ENCODE assay signal across 1 cellular context in genomic region chr3:101809178-101810022, GRCh38.
TF ChIP-seq lines count a peak whose summit lies in the region.

No MANE protein-coding gene starts in this region.

TF ChIP-seq in HepG2, 621 proteins besides CTCF, POLR2A, EP300 and RAD21 (continued from another document):
- TF ChIP-seq, protein P1, sequence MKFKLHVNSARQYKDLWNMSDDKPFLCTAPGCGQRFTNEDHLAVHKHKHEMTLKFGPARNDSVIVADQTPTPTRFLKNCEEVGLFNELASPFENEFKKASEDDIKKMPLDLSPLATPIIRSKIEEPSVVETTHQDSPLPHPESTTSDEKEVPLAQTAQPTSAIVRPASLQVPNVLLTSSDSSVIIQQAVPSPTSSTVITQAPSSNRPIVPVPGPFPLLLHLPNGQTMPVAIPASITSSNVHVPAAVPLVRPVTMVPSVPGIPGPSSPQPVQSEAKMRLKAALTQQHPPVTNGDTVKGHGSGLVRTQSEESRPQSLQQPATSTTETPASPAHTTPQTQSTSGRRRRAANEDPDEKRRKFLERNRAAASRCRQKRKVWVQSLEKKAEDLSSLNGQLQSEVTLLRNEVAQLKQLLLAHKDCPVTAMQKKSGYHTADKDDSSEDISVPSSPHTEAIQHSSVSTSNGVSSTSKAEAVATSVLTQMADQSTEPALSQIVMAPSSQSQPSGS (CRISPR knock-in tag; IDR thresholded peaks at IDR 0.05): no peak
- TF ChIP-seq PITX1 (CRISPR knock-in tag; IDR thresholded peaks at IDR 0.05) (no peak), ZNF362 (CRISPR knock-in tag; IDR thresholded peaks at IDR 0.05; ENCODE audit: borderline replicate concordance) (peak; percentile 73; the same call in 1 of the 2 replicates), GABPB1 (CRISPR knock-in tag; IDR thresholded peaks at IDR 0.05) (no peak), ZNF629 (CRISPR knock-in tag; conservative IDR thresholded peaks at IDR 0.05) (no peak), SP5 (CRISPR knock-in tag; IDR thresholded peaks at IDR 0.05; ENCODE audit: borderline replicate concordance, low read depth) (no peak), GZF1 (CRISPR knock-in tag; IDR thresholded peaks at IDR 0.05) (no peak), DNMT1 (CRISPR knock-in tag; IDR thresholded peaks at IDR 0.05) (no peak), U2AF1 (optimal IDR thresholded peaks at IDR 0.05; ENCODE audit: low read depth, low read length) (no peak), IRF1 (CRISPR knock-in tag; IDR thresholded peaks at IDR 0.05; ENCODE audit: low read depth) (no peak), ZNF747 (CRISPR knock-in tag; IDR thresholded peaks at IDR 0.05; ENCODE audit: borderline replicate concordance) (no peak), DR1 (CRISPR knock-in tag; IDR thresholded peaks at IDR 0.05) (no peak), SMC3 (IDR thresholded peaks at IDR 0.05; ENCODE audit: low read length) (peak; percentile 66; the same call in 1 of the 2 replicates), POGZ (CRISPR knock-in tag; IDR thresholded peaks at IDR 0.05) (no peak), TAF1 (CRISPR knock-in tag; IDR thresholded peaks at IDR 0.05) (no peak)
- TF ChIP-seq, protein P2, sequence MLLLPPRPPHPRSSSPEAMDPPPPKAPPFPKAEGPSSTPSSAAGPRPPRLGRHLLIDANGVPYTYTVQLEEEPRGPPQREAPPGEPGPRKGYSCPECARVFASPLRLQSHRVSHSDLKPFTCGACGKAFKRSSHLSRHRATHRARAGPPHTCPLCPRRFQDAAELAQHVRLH (CRISPR knock-in tag; IDR thresholded peaks at IDR 0.05; ENCODE audit: borderline replicate concordance, low read depth): no peak
- TF ChIP-seq, protein P3, sequence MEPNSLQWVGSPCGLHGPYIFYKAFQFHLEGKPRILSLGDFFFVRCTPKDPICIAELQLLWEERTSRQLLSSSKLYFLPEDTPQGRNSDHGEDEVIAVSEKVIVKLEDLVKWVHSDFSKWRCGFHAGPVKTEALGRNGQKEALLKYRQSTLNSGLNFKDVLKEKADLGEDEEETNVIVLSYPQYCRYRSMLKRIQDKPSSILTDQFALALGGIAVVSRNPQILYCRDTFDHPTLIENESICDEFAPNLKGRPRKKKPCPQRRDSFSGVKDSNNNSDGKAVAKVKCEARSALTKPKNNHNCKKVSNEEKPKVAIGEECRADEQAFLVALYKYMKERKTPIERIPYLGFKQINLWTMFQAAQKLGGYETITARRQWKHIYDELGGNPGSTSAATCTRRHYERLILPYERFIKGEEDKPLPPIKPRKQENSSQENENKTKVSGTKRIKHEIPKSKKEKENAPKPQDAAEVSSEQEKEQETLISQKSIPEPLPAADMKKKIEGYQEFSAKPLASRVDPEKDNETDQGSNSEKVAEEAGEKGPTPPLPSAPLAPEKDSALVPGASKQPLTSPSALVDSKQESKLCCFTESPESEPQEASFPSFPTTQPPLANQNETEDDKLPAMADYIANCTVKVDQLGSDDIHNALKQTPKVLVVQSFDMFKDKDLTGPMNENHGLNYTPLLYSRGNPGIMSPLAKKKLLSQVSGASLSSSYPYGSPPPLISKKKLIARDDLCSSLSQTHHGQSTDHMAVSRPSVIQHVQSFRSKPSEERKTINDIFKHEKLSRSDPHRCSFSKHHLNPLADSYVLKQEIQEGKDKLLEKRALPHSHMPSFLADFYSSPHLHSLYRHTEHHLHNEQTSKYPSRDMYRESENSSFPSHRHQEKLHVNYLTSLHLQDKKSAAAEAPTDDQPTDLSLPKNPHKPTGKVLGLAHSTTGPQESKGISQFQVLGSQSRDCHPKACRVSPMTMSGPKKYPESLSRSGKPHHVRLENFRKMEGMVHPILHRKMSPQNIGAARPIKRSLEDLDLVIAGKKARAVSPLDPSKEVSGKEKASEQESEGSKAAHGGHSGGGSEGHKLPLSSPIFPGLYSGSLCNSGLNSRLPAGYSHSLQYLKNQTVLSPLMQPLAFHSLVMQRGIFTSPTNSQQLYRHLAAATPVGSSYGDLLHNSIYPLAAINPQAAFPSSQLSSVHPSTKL (CRISPR knock-in tag; IDR thresholded peaks at IDR 0.05): 0 out of 2 replicates have a peak, but pooled peaks have one; percentile 18
TF ChIP-seq in HepG2: peak in this region for 4.
